8 cellular contexts compared by ENCODE assay signal in the genomic region with DNA sequence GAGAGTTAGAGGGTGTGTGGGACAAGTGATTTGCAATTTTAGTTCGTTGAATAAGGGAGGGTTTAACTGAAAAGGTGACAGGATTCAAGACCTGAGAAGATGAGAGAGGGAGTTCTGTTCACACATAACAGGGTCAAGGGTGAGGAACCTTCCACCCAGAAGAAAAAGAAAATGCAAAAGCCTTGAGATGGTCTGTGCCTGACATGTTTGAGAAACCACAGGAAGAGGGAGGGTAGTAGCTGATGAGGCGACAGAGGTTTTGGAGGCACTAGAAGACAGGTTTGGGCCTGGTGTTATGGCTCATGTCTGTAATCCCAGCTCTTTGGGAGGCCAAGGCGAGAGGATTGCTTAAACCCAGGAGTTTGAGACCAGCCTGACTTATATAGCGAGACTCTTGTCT. TPM values are rescaled to one million over a fixed set of nuclear protein-coding genes. Genes with fewer than 3 reads are reported as not detected.
DNase-seq lines count a peak whose midpoint lies in the region; ATAC-seq and TF ChIP-seq lines count a peak whose summit lies in the region.

No MANE protein-coding gene starts in this region.

- peak; percentile 34 for ATAC-seq in activated CD8-positive, alpha-beta memory T cell treated with anti-CD3 and anti-CD28 coated beads, Interleukin-2, amount 10 ng/mL, durations not matched to agents 7 days and 5 days
- no peak for ATAC-seq in GM21786 (IDR thresholded peaks at IDR 0.05; ENCODE audit: unreplicated experiment)

- WGBS in suprapubic skin = 77% methylated on average over 4 of the region's 4 CpGs

- peak overlapping the region; percentile 92 for H3K27ac Mint-ChIP-seq in activated CD8-positive, alpha-beta memory T cell treated with anti-CD3 and anti-CD28 coated beads, Interleukin-2, amount 10 ng/mL, durations not matched to agents 7 days and 5 days
- H3K27ac Mint-ChIP-seq in immature natural killer cell = peak overlapping the region; percentile 90 to 97 (median 94)

- TF ChIP-seq EP300 in suprapubic skin (IDR thresholded peaks at IDR 0.05) = no peak

- H3K27ac ChIP-seq in suprapubic skin = peak overlapping the region; percentile 75

- H3K4me3 ChIP-seq in suprapubic skin = peak overlapping the region; percentile 87

- peak overlapping the region; percentile 86 for H3K4me3 Mint-ChIP-seq in activated CD8-positive, alpha-beta memory T cell treated with anti-CD3 and anti-CD28 coated beads, Interleukin-2, amount 10 ng/mL, durations not matched to agents 7 days and 5 days
- peak overlapping the region; percentile 93 to 99 (median 96) for H3K4me3 Mint-ChIP-seq in immature natural killer cell

- H3K36me3 ChIP-seq in suprapubic skin = no peaks in the 10 kb centered on the region

- CTCF ChIA-PET in activated CD8-positive, alpha-beta memory T cell treated with anti-CD3 and anti-CD28 coated beads, Interleukin-2, amount 10 ng/mL, durations not matched to agents 7 days and 5 days (lab: Charles Lee) = interaction anchor here (0.9 to 3.3 kb wide), 10 partner anchors 9 to 288 kb away, joined by 3 to 31 read pairs (median 4); partner anchors contain the start of genes ARIH2, DALRD3 and NCKIPSD

- H3K27me3 Mint-ChIP-seq in activated CD8-positive, alpha-beta memory T cell treated with anti-CD3 and anti-CD28 coated beads, Interleukin-2, amount 10 ng/mL, durations not matched to agents 7 days and 5 days = no peaks in the 10 kb centered on the region
- H3K27me3 Mint-ChIP-seq in immature natural killer cell (ENCODE audit: low read depth in 3 of 3) = peaks cover 6 to 15% (median 6%) of the 10 kb centered on the region in 3 donors

- no peak for TF ChIP-seq CTCF in suprapubic skin (IDR thresholded peaks at IDR 0.05)

- H3K4me1 ChIP-seq in suprapubic skin = peaks cover 23% of the 10 kb centered on the region

- H3K36me3 Mint-ChIP-seq in activated CD8-positive, alpha-beta memory T cell treated with anti-CD3 and anti-CD28 coated beads, Interleukin-2, amount 10 ng/mL, durations not matched to agents 7 days and 5 days = peaks cover 5% of the 10 kb centered on the region
- H3K36me3 Mint-ChIP-seq in immature natural killer cell = peaks cover 0 to 4% (median 3%) of the 10 kb centered on the region in 3 donors

- TF ChIP-seq POLR2A in suprapubic skin (IDR thresholded peaks at IDR 0.05) = no peak

- no peaks in the 10 kb centered on the region for H3K9me3 Mint-ChIP-seq in activated CD8-positive, alpha-beta memory T cell treated with anti-CD3 and anti-CD28 coated beads, Interleukin-2, amount 10 ng/mL, durations not matched to agents 7 days and 5 days (ENCODE audit: low read depth)
- no peaks in the 10 kb centered on the region for H3K9me3 Mint-ChIP-seq in immature natural killer cell

- H3K4me1 Mint-ChIP-seq in activated CD8-positive, alpha-beta memory T cell treated with anti-CD3 and anti-CD28 coated beads, Interleukin-2, amount 10 ng/mL, durations not matched to agents 7 days and 5 days = peaks cover 45% of the 10 kb centered on the region
- peaks cover 50 to 53% of the 10 kb centered on the region in 2 donors for H3K4me1 Mint-ChIP-seq in immature natural killer cell

- no peaks in the 10 kb centered on the region for H3K9me3 ChIP-seq in suprapubic skin

- peak; percentile 63 for DNase-seq in activated CD8-positive, alpha-beta memory T cell treated with anti-CD3 and anti-CD28 coated beads for 24 hours
- no peak for DNase-seq in activated CD8-positive, alpha-beta memory T cell treated with anti-CD3 and anti-CD28 coated beads, Interleukin-2, amount 50 U/mL, for 4 hours
- peak; percentile 63 for DNase-seq in activated CD8-positive, alpha-beta memory T cell treated with anti-CD3 and anti-CD28 coated beads, Interleukin-2, amount 10 ng/mL, durations not matched to agents 7 days and 5 days
- DNase-seq in immature natural killer cell = peak; percentile 81 to 82 (median 81)
- no peak for DNase-seq in suprapubic skin (ENCODE audit: low spot score in 2 of 2)
- DNase-seq in D341Med (ENCODE audit: low spot score) = no peak
- no peak for DNase-seq in amygdala (lab: John Stamatoyannopoulos, UW)

- no peaks in the 10 kb centered on the region for H3K27me3 ChIP-seq in suprapubic skin

RNA-seq across cellular contexts. Expression of gene SLC25A20, which starts 0.6 kb away (rescaled TPM):
- 10 to 100 TPM; 26.7 to 35.6 TPM for total RNA-seq in activated CD8-positive, alpha-beta memory T cell treated with anti-CD3 and anti-CD28 coated beads, Interleukin-2, amount 10 ng/mL, durations not matched to agents 7 days and 5 days
- polyA plus RNA-seq in immature natural killer cell = 100 to 1,000 TPM in 2 of 3 donors, 10 to 100 TPM in 1; 100.0 to 254 (median 100) TPM
- total RNA-seq in suprapubic skin = 10 to 100 TPM; 11.3 to 23.7 (median 17.9) TPM

RNA-seq across cellular contexts. Expression of gene ARIH2, which starts 19.3 kb away (rescaled TPM):
- 100 to 1,000 TPM; 118 to 156 TPM for total RNA-seq in activated CD8-positive, alpha-beta memory T cell treated with anti-CD3 and anti-CD28 coated beads, Interleukin-2, amount 10 ng/mL, durations not matched to agents 7 days and 5 days
- polyA plus RNA-seq in immature natural killer cell = 100 to 1,000 TPM; 171 to 224 (median 177) TPM
- total RNA-seq in suprapubic skin = 100 to 1,000 TPM in 1 of 4 donors, 10 to 100 TPM in 3; 57.9 to 148 (median 61.8) TPM

RNA-seq across cellular contexts. Expression of gene PRKAR2A, which starts 51.6 kb away (rescaled TPM):
- 10 to 100 TPM; 27.9 to 33.0 TPM for total RNA-seq in activated CD8-positive, alpha-beta memory T cell treated with anti-CD3 and anti-CD28 coated beads, Interleukin-2, amount 10 ng/mL, durations not matched to agents 7 days and 5 days
- polyA plus RNA-seq in immature natural killer cell = 10 to 100 TPM; 16.0 to 21.4 (median 17.9) TPM
- 10 to 100 TPM; 24.9 to 34.5 (median 29.5) TPM for total RNA-seq in suprapubic skin

Comparison
In these comparisons a context has a peak if more than half of its experiments do, and no peak if none do; other contexts are left out.
1. DNase-seq: peak in activated CD8-positive, alpha-beta memory T cell treated with anti-CD3 and anti-CD28 coated beads for 24 hours (single experiment), activated CD8-positive, alpha-beta memory T cell treated with anti-CD3 and anti-CD28 coated beads, Interleukin-2, amount 10 ng/mL, durations not matched to agents 7 days and 5 days (single experiment) and immature natural killer cell (3 of 3); none in activated CD8-positive, alpha-beta memory T cell treated with anti-CD3 and anti-CD28 coated beads, Interleukin-2, amount 50 U/mL, for 4 hours (single experiment), suprapubic skin (0 of 2), D341Med (single experiment) and amygdala (0 of 56).